ENCODE assay signal across 31 cellular contexts in the genomic region with DNA sequence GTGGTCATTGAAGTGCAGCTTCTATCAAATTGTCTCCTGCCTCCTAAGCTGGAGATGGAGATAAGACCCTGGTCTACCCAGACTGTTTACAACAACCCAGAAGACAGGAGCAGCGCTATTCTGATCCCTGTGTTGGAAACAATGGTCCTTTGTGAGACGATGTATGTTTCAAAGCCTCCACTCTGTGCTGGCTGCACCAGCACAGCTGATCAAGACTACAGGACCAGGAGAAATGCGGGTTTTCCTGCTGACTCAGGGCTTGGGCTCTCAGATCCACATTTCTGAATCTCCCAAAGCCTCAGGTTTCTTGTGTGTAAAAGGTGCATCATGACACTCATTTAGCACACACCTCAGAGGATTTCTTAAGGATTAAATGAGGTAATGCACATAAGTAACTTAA.
A peak's percentile ranks its signal among the peaks of the same experiment; 100 is the strongest.
DNase-seq lines count a peak whose midpoint lies in the region; TF ChIP-seq lines count a peak whose summit lies in the region.
"Had no signal": no experiment of that assay in that cellular context is flagged by ENCODE, and none has a peak within 500 bp of the region (broad histone marks: within the 10 kb centered on the region; RNA-seq: fewer than 3 reads in every experiment).

No MANE protein-coding gene starts in this region.

- BruUV-seq in mammary epithelial cell (replicated peaks; lab: Mats Ljungman, UMichigan): no TSS peak
- BruUV-seq in MCF 10A (replicated peaks; lab: Mats Ljungman, UMichigan): no TSS peak

- no peak overlapping the region for H3K9ac ChIP-seq in mammary epithelial cell (ENCODE audit: insufficient read depth, low read length)
- H3K9ac ChIP-seq: KMS-11 had no signal

- H2AFZ ChIP-seq in mammary epithelial cell (ENCODE audit: low read depth, low read length): no peak overlapping the region

- H3K79me2 ChIP-seq in mammary epithelial cell (ENCODE audit: insufficient read depth, low read length): no peaks in the 10 kb centered on the region

- in situ Hi-C loops in mammary epithelial cell (cut with MboI; ENCODE audit: low sequenced_read_pairs in 2 of 2): no loop called here

- H3K4me2 ChIP-seq in mammary epithelial cell (ENCODE audit: insufficient read depth, low read depth, low read length): no peak overlapping the region
- H3K4me2 ChIP-seq: KMS-11 had no signal

- H3K27me3 Mint-ChIP-seq in MCF 10A (ENCODE audit: insufficient read depth, unreplicated experiment) (no peaks in the 10 kb centered on the region), type B pancreatic cell (peaks cover 11% of the 10 kb centered on the region), chondrocyte (ENCODE audit: low read depth) (peaks cover 18% of the 10 kb centered on the region)
- H3K27me3 Mint-ChIP-seq: stimulated activated memory B cell treated with anti-CD40 and anti-IgM and Interleukin-4, amounts not matched to agents 10 μg/mL and 1 μg/mL and 100 μg/mL, for 72 hours had no signal

- H3K9me3 Mint-ChIP-seq in MCF 10A (ENCODE audit: unreplicated experiment) (no peaks in the 10 kb centered on the region), type B pancreatic cell (no peaks in the 10 kb centered on the region), chondrocyte (ENCODE audit: low read depth) (no peaks in the 10 kb centered on the region)
- H3K9me3 Mint-ChIP-seq: activated CD4-positive, alpha-beta T cell treated with anti-CD3 and anti-CD28 coated beads, Interleukin-2, amount 10 ng/mL, durations not matched to agents 7 days and 5 days; activated naive CD8-positive, alpha-beta T cell treated with anti-CD3 and anti-CD28 coated beads, Interleukin-2, amount 10 ng/mL, durations not matched to agents 7 days and 5 days; activated T-cell treated with anti-CD3 and anti-CD28 coated beads, Interleukin-2, amount 50 U/mL, for 24 hours; immature natural killer cell; mesothelial cell of epicardium; naive B cell; stimulated activated memory B cell treated with anti-CD40 and anti-IgM and Interleukin-4, amounts not matched to agents 10 μg/mL and 1 μg/mL and 100 μg/mL, for 72 hours had no signal

- H3K4me1 ChIP-seq in mammary epithelial cell (ENCODE audit: insufficient read depth, low read length): no peaks in the 10 kb centered on the region
- H3K4me1 ChIP-seq: ascending aorta, gastrocnemius medialis, Peyer's patch, suprapubic skin had no signal

- H4K20me1 ChIP-seq in mammary epithelial cell (ENCODE audit: insufficient read depth, low read length): no peaks in the 10 kb centered on the region

- no peak overlapping the region for H3K27ac ChIP-seq in mammary epithelial cell (ENCODE audit: insufficient read depth, low read depth, low read length)
- H3K27ac ChIP-seq: 22Rv1, ascending aorta, gastrocnemius medialis, HL-60, KMS-11, Peyer's patch, suprapubic skin had no signal

- H3K4me1 Mint-ChIP-seq in MCF 10A (ENCODE audit: insufficient read depth, unreplicated experiment) (peaks cover 6% of the 10 kb centered on the region), type B pancreatic cell (ENCODE audit: unreplicated experiment) (no peaks in the 10 kb centered on the region), chondrocyte (ENCODE audit: low read depth) (no peaks in the 10 kb centered on the region)
- H3K4me1 Mint-ChIP-seq: activated CD4-positive, alpha-beta T cell treated with anti-CD3 and anti-CD28 coated beads, Interleukin-2, amount 10 ng/mL, durations not matched to agents 7 days and 5 days; activated naive CD8-positive, alpha-beta T cell treated with anti-CD3 and anti-CD28 coated beads, Interleukin-2, amount 10 ng/mL, durations not matched to agents 7 days and 5 days; CD14-positive monocyte; immature natural killer cell; stimulated activated memory B cell treated with anti-CD40 and anti-IgM and Interleukin-4, amounts not matched to agents 10 μg/mL and 1 μg/mL and 100 μg/mL, for 72 hours had no signal

- 7% methylated on average over 3 of the region's 3 CpGs for WGBS in mammary epithelial cell (ENCODE audit: low coverage, missing lambda C conversion rate)

- H3K27ac Mint-ChIP-seq in MCF 10A (ENCODE audit: low read depth, unreplicated experiment) (no peak overlapping the region), type B pancreatic cell (peak overlapping the region; percentile 21), chondrocyte (ENCODE audit: unreplicated experiment) (no peak overlapping the region)
- H3K27ac Mint-ChIP-seq: activated CD4-positive, alpha-beta T cell treated with anti-CD3 and anti-CD28 coated beads, Interleukin-2, amount 10 ng/mL, durations not matched to agents 7 days and 5 days; activated naive CD8-positive, alpha-beta T cell treated with anti-CD3 and anti-CD28 coated beads, Interleukin-2, amount 10 ng/mL, durations not matched to agents 7 days and 5 days; activated T-cell treated with anti-CD3 and anti-CD28 coated beads, Interleukin-2, amount 50 U/mL, for 24 hours; CD14-positive monocyte; immature natural killer cell; mesothelial cell of epicardium; stimulated activated memory B cell treated with anti-CD40 and anti-IgM and Interleukin-4, amounts not matched to agents 10 μg/mL and 1 μg/mL and 100 μg/mL, for 72 hours had no signal

- H3K4me3 Mint-ChIP-seq in MCF 10A (ENCODE audit: unreplicated experiment): no peak overlapping the region
- no peak overlapping the region for H3K4me3 Mint-ChIP-seq in type B pancreatic cell
- no peak overlapping the region for H3K4me3 Mint-ChIP-seq in chondrocyte (ENCODE audit: unreplicated experiment)
- H3K4me3 Mint-ChIP-seq: activated CD4-positive, alpha-beta T cell treated with anti-CD3 and anti-CD28 coated beads, Interleukin-2, amount 10 ng/mL, durations not matched to agents 7 days and 5 days; activated naive CD8-positive, alpha-beta T cell treated with anti-CD3 and anti-CD28 coated beads, Interleukin-2, amount 10 ng/mL, durations not matched to agents 7 days and 5 days; activated T-cell treated with anti-CD3 and anti-CD28 coated beads, Interleukin-2, amount 50 U/mL, for 24 hours; CD14-positive monocyte; immature natural killer cell; mesothelial cell of epicardium; naive B cell; stimulated activated memory B cell treated with anti-CD40 and anti-IgM and Interleukin-4, amounts not matched to agents 10 μg/mL and 1 μg/mL and 100 μg/mL, for 72 hours had no signal

- peak; percentile 9 for DNase-seq in mammary epithelial cell
- no peak for DNase-seq in MCF 10A (ENCODE audit: unreplicated experiment)
- peak; percentile 36 for DNase-seq in epithelial cell of esophagus (ENCODE audit: low read depth)
- DNase-seq in midbrain (lab: John Stamatoyannopoulos, UW): peak; percentile 79
- DNase-seq in type B pancreatic cell (ENCODE audit: extremely low spot score, unreplicated experiment): no peak
- DNase-seq in NCI-H1694 (lab: John Stamatoyannopoulos, UW): no peak
- no peak for DNase-seq in NCI-H1436 (lab: John Stamatoyannopoulos, UW)
- DNase-seq in chondrocyte (ENCODE audit: low spot score): no peak
- DNase-seq: activated CD4-positive, alpha-beta T cell treated with anti-CD3 and anti-CD28 coated beads, Interleukin-2, amount 10 ng/mL, durations not matched to agents 7 days and 5 days; activated gamma-delta T cell; activated naive CD8-positive, alpha-beta T cell treated with anti-CD3 and anti-CD28 coated beads, Interleukin-2, amount 10 ng/mL, durations not matched to agents 7 days and 5 days; activated T-cell treated with anti-CD3 and anti-CD28 coated beads, Interleukin-2, amount 50 U/mL, for 24 hours; gastrocnemius medialis; HCEC 1CT; immature natural killer cell; left ventricle myocardium superior; MM.1S; naive B cell; NCI-H1105 treated with DMSO at 0.1 percent for 48 hours; NCI-H2029; NCI-H524; occipital lobe; Peyer's patch had no signal

- intact Hi-C loops in mammary epithelial cell (cut with micrococcal nuclease) (no loop called here), MCF 10A (cut with micrococcal nuclease) (no loop called here)

- H3K4me3 ChIP-seq in mammary epithelial cell (replicated peaks in 1 of 3; ENCODE audit: insufficient read depth in 1 of 3, low read depth in 2 of 3, low read length in 3 of 3) (no peak overlapping the region), epithelial cell of esophagus (ENCODE audit: low read length) (no peak overlapping the region)
- H3K4me3 ChIP-seq: ascending aorta, gastrocnemius medialis, Peyer's patch, suprapubic skin had no signal

- POLR2A ChIA-PET in MCF 10A (lab: Yijun Ruan, JAX): no interaction called here

- no peaks in the 10 kb centered on the region for H3K9me3 ChIP-seq in mammary epithelial cell (replicated peaks; ENCODE audit: insufficient read depth, low read length)
- H3K9me3 ChIP-seq: ascending aorta, gastrocnemius medialis, Peyer's patch, suprapubic skin had no signal

- H3K27me3 ChIP-seq in mammary epithelial cell (ENCODE audit: insufficient read depth, low read length): peaks cover 2% of the 10 kb centered on the region
- H3K27me3 ChIP-seq: ascending aorta, Peyer's patch had no signal

- TF ChIP-seq CTCF in mammary epithelial cell (conservative IDR thresholded peaks at IDR 0.05 in 1 of 2, IDR thresholded peaks at IDR 0.05 in 1 of 2; ENCODE audit: extremely low read depth in 1 of 2, insufficient read depth in 1 of 2, low read depth in 1 of 2, low read length in 2 of 2) (no peak), MCF 10A (IDR thresholded peaks at IDR 0.05; ENCODE audit: unreplicated experiment) (no peak), epithelial cell of esophagus (IDR thresholded peaks at IDR 0.05; ENCODE audit: insufficient read depth, low read depth, low read length, missing control alignments) (no peak), type B pancreatic cell (conservative IDR thresholded peaks at IDR 0.05) (no peak), chondrocyte (IDR thresholded peaks at IDR 0.05) (no peak)

- H3K36me3 ChIP-seq in mammary epithelial cell (ENCODE audit: insufficient read depth, low read length): no peaks in the 10 kb centered on the region
- H3K36me3 ChIP-seq: ascending aorta, gastrocnemius medialis, Peyer's patch, suprapubic skin had no signal

- dilution Hi-C loops in mammary epithelial cell (cut with HindIII; ENCODE audit: low sequenced_read_pairs): no loop called here

- no peaks in the 10 kb centered on the region for H3K36me3 Mint-ChIP-seq in MCF 10A (ENCODE audit: insufficient read depth, unreplicated experiment)
- no peaks in the 10 kb centered on the region for H3K36me3 Mint-ChIP-seq in type B pancreatic cell
- no peaks in the 10 kb centered on the region for H3K36me3 Mint-ChIP-seq in chondrocyte (ENCODE audit: low read depth)
- H3K36me3 Mint-ChIP-seq: activated naive CD8-positive, alpha-beta T cell treated with anti-CD3 and anti-CD28 coated beads, Interleukin-2, amount 10 ng/mL, durations not matched to agents 7 days and 5 days; CD14-positive monocyte; immature natural killer cell; mesothelial cell of epicardium; naive B cell; stimulated activated memory B cell treated with anti-CD40 and anti-IgM and Interleukin-4, amounts not matched to agents 10 μg/mL and 1 μg/mL and 100 μg/mL, for 72 hours had no signal

- CTCF ChIA-PET in mammary epithelial cell (lab: Charles Lee; ENCODE audit: low non-redundant PET) (no interaction called here), MCF 10A (lab: Yijun Ruan, JAX) (interaction anchor here (0.5 to 3.3 kb wide), 10 partner anchors 10 to 1784 kb away, joined by 3 to 25 read pairs (median 6); no protein-coding TSS in a partner anchor)

Comparison
In these comparisons a context has a peak if more than half of its experiments do, and no peak if none do; other contexts are left out.
1. DNase-seq: peak in mammary epithelial cell (single experiment), epithelial cell of esophagus (single experiment) and midbrain (single experiment); none in MCF 10A (single experiment), type B pancreatic cell (single experiment), NCI-H1694 (single experiment), NCI-H1436 (single experiment) and chondrocyte (single experiment).